1 cellular context compared by ENCODE assay signal in the genomic region with DNA sequence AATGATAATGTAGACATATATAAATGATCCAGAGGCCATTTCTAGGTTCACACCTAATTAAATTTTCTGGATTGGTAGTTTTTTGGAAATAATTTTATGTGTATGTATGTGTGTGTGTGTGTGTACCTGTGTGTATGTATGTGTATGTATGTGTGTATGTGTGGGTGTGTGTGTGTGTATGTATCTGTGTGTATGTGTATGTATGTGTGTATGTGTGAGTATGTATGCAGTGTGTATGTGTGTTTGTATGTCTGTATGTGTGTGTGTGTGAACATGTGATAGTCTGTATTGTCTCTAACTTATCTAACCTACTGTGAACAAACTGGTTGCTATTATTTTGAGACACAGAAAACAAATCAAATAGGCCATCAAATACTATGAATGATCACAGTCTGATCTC.
TF ChIP-seq lines count a peak whose summit lies in the region.

No MANE protein-coding gene starts in this region.

TF ChIP-seq in K562, 482 proteins besides CTCF, POLR2A, EP300 and RAD21 (continued from another document):
- TF ChIP-seq, protein P1, sequence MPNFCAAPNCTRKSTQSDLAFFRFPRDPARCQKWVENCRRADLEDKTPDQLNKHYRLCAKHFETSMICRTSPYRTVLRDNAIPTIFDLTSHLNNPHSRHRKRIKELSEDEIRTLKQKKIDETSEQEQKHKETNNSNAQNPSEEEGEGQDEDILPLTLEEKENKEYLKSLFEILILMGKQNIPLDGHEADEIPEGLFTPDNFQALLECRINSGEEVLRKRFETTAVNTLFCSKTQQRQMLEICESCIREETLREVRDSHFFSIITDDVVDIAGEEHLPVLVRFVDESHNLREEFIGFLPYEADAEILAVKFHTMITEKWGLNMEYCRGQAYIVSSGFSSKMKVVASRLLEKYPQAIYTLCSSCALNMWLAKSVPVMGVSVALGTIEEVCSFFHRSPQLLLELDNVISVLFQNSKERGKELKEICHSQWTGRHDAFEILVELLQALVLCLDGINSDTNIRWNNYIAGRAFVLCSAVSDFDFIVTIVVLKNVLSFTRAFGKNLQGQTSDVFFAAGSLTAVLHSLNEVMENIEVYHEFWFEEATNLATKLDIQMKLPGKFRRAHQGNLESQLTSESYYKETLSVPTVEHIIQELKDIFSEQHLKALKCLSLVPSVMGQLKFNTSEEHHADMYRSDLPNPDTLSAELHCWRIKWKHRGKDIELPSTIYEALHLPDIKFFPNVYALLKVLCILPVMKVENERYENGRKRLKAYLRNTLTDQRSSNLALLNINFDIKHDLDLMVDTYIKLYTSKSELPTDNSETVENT (CRISPR knock-in tag; IDR thresholded peaks at IDR 0.05), result no peak
- no peak for TF ChIP-seq SMAD1 (IDR thresholded peaks at IDR 0.05; ENCODE audit: low read depth, low read length, partially characterized antibody)
- TF ChIP-seq PTBP1 (IDR thresholded peaks at IDR 0.05; ENCODE audit: low read depth, low read length), result no peak
- TF ChIP-seq KAT2B (IDR thresholded peaks at IDR 0.05; ENCODE audit: low read depth, low read length), result no peak
- TF ChIP-seq EGR1 (conservative IDR thresholded peaks at IDR 0.05), result no peak
- TF ChIP-seq, protein P2, sequence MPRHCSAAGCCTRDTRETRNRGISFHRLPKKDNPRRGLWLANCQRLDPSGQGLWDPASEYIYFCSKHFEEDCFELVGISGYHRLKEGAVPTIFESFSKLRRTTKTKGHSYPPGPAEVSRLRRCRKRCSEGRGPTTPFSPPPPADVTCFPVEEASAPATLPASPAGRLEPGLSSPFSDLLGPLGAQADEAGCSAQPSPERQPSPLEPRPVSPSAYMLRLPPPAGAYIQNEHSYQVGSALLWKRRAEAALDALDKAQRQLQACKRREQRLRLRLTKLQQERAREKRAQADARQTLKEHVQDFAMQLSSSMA (CRISPR knock-in tag; IDR thresholded peaks at IDR 0.05), result no peak
- no peak for TF ChIP-seq POLR2AphosphoS2 (IDR thresholded peaks at IDR 0.05; ENCODE audit: low read length)
- no peak for TF ChIP-seq STAT5B (CRISPR knock-in tag; IDR thresholded peaks at IDR 0.05)
- TF ChIP-seq SMARCA5 (IDR thresholded peaks at IDR 0.05), result 0 out of 2 replicates have a peak, but pooled peaks have one; percentile 33
- TF ChIP-seq, protein P3, sequence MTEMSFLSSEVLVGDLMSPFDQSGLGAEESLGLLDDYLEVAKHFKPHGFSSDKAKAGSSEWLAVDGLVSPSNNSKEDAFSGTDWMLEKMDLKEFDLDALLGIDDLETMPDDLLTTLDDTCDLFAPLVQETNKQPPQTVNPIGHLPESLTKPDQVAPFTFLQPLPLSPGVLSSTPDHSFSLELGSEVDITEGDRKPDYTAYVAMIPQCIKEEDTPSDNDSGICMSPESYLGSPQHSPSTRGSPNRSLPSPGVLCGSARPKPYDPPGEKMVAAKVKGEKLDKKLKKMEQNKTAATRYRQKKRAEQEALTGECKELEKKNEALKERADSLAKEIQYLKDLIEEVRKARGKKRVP (CRISPR knock-in tag; IDR thresholded peaks at IDR 0.05), result no peak
- TF ChIP-seq, protein P4, sequence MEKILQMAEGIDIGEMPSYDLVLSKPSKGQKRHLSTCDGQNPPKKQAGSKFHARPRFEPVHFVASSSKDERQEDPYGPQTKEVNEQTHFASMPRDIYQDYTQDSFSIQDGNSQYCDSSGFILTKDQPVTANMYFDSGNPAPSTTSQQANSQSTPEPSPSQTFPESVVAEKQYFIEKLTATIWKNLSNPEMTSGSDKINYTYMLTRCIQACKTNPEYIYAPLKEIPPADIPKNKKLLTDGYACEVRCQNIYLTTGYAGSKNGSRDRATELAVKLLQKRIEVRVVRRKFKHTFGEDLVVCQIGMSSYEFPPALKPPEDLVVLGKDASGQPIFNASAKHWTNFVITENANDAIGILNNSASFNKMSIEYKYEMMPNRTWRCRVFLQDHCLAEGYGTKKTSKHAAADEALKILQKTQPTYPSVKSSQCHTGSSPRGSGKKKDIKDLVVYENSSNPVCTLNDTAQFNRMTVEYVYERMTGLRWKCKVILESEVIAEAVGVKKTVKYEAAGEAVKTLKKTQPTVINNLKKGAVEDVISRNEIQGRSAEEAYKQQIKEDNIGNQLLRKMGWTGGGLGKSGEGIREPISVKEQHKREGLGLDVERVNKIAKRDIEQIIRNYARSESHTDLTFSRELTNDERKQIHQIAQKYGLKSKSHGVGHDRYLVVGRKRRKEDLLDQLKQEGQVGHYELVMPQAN (IDR thresholded peaks at IDR 0.05; ENCODE audit: borderline replicate concordance), result 0 out of 2 replicates have a peak, but pooled peaks have one; percentile 19
- no peak for TF ChIP-seq HMG20A (CRISPR knock-in tag; conservative IDR thresholded peaks at IDR 0.05)
- TF ChIP-seq, protein P5, sequence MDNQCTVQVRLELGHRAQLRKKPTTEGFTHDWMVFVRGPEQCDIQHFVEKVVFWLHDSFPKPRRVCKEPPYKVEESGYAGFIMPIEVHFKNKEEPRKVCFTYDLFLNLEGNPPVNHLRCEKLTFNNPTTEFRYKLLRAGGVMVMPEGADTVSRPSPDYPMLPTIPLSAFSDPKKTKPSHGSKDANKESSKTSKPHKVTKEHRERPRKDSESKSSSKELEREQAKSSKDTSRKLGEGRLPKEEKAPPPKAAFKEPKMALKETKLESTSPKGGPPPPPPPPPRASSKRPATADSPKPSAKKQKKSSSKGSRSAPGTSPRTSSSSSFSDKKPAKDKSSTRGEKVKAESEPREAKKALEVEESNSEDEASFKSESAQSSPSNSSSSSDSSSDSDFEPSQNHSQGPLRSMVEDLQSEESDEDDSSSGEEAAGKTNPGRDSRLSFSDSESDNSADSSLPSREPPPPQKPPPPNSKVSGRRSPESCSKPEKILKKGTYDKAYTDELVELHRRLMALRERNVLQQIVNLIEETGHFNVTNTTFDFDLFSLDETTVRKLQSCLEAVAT (IDR thresholded peaks at IDR 0.05), result peak; percentile 42; a peak in 1 of 4 replicates
- 0 out of 4 replicates have a peak, but pooled peaks of 1 of the 2 experiments have one; percentile 12 for TF ChIP-seq TRIM24 (IDR thresholded peaks at IDR 0.05)
- peak; percentile 41; the same call in 1 of the 2 replicates for TF ChIP-seq EHMT2 (IDR thresholded peaks at IDR 0.05)
- 0 out of 4 replicates have a peak, but pooled peaks of 1 of the 2 experiments have one; percentile 20 for TF ChIP-seq FOXK2 (conservative IDR thresholded peaks at IDR 0.05 in 1 of 2, IDR thresholded peaks at IDR 0.05 in 1 of 2; ENCODE audit: low read depth in 2 of 2)
- peak; percentile 17; the same call in 1 of the 2 replicates for TF ChIP-seq ARID1B (IDR thresholded peaks at IDR 0.05)
- TF ChIP-seq ARHGAP35 (IDR thresholded peaks at IDR 0.05; ENCODE audit: partially characterized antibody), result peak; percentile 32
- TF ChIP-seq LARP7 (IDR thresholded peaks at IDR 0.05), result peak; percentile 92; the same call in 1 of the 2 replicates
- TF ChIP-seq, protein P6, sequence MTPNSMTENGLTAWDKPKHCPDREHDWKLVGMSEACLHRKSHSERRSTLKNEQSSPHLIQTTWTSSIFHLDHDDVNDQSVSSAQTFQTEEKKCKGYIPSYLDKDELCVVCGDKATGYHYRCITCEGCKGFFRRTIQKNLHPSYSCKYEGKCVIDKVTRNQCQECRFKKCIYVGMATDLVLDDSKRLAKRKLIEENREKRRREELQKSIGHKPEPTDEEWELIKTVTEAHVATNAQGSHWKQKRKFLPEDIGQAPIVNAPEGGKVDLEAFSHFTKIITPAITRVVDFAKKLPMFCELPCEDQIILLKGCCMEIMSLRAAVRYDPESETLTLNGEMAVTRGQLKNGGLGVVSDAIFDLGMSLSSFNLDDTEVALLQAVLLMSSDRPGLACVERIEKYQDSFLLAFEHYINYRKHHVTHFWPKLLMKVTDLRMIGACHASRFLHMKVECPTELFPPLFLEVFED (CRISPR knock-in tag; conservative IDR thresholded peaks at IDR 0.05), result 0 out of 2 replicates have a peak, but pooled peaks have one; percentile 47
- TF ChIP-seq U2AF1 (optimal IDR thresholded peaks at IDR 0.05; ENCODE audit: low read depth, low read length), result no peak
- no peak for TF ChIP-seq SIRT6 (IDR thresholded peaks at IDR 0.05; ENCODE audit: low read depth, low read length)
- TF ChIP-seq, protein P7, sequence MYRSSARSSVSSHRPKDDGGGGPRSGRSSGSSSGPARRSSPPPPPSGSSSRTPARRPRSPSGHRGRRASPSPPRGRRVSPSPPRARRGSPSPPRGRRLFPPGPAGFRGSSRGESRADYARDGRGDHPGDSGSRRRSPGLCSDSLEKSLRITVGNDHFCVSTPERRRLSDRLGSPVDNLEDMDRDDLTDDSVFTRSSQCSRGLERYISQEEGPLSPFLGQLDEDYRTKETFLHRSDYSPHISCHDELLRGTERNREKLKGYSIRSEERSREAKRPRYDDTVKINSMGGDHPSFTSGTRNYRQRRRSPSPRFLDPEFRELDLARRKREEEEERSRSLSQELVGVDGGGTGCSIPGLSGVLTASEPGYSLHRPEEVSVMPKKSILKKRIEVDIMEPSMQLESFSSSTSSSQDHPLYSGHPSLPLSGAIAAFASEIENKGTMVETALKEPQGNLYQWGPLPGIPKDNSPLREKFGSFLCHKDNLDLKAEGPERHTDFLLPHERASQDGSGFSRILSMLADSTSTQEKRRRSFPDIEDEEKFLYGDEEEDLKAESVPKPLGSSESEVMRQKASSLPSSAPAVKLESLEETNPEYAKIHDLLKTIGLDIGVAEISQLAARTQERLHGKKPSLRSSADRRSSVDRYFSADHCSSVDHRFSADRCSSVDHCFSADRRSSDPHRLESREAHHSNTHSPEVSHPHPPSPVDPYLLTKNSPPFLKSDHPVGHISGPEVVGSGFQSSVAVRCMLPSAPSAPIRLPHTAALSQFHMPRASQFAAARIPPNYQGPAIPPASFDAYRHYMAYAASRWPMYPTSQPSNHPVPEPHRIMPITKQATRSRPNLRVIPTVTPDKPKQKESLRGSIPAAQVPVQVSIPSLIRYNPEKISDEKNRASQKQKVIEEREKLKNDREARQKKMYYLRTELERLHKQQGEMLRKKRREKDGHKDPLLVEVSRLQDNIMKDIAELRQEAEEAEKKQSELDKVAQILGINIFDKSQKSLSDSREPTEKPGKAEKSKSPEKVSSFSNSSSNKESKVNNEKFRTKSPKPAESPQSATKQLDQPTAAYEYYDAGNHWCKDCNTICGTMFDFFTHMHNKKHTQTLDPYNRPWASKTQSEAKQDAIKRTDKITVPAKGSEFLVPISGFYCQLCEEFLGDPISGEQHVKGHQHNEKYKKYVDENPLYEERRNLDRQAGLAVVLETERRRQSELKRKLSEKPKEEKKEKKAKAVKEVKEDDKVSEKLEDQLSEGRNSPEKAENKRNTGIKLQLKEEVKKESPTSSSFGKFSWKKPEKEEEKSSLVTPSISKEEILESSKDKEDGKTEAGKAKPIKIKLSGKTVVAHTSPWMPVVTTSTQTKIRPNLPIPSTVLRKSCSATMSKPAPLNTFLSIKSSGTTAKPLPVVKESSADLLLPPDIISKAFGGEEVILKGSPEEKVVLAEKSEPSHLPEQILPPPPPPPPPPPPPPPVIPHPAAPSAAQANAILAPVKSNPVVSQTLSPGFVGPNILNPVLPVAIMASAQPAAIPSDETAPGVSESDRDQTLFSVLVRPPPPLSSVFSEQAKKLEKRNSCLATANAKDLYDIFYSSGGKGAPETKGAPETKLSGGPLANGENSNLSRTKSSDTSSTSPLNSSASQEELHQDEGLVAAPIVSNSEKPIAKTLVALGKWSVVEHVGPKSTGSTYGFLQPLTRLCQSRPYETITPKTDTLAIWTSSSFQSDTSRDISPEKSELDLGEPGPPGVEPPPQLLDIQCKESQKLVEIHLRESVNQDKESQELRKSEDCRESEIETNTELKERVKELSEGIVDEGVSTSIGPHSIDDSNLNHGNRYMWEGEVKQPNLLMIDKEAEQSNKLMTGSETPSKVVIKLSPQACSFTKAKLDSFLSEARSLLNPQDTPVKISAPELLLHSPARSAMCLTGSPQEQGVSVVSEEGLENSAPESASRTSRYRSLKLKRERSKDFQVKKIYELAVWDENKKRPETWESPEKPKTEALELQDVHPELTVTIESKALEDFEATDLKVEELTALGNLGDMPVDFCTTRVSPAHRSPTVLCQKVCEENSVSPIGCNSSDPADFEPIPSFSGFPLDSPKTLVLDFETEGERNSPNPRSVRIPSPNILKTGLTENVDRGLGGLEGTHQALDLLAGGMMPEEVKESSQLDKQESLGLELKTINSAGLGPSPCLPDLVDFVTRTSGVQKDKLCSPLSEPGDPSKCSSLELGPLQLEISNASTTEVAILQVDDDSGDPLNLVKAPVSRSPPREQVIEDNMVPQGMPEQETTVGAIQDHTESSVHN (IDR thresholded peaks at IDR 0.05; ENCODE audit: borderline replicate concordance in 1 of 2, low read depth in 1 of 2), result no peak
- no peak for TF ChIP-seq RBM14 (IDR thresholded peaks at IDR 0.05; ENCODE audit: borderline replicate concordance, insufficient read depth, low read depth, low read length)
